10 cellular contexts compared by ENCODE assay signal in genomic region chr19:49567722-49568454, GRCh38.
DNase-seq lines count a peak whose midpoint lies in the region; ATAC-seq and TF ChIP-seq lines count a peak whose summit lies in the region.
"Had no signal": no experiment of that assay in that cellular context is flagged by ENCODE, and none has a peak within 500 bp of the region (broad histone marks: within the 10 kb centered on the region; RNA-seq: fewer than 3 reads in every experiment).

No MANE protein-coding gene starts in this region.

- H3K9me3 Mint-ChIP-seq in activated T-cell treated with anti-CD3 and anti-CD28 coated beads, Interleukin-2, amount 50 U/mL, for 24 hours: no peaks in the 10 kb centered on the region

- H3K4me1 ChIP-seq in KMS-11 (ENCODE audit: low read depth, poor library complexity, severe bottlenecking): peaks cover 91% of the 10 kb centered on the region

- peaks cover 45% of the 10 kb centered on the region for H3K79me2 ChIP-seq in KMS-11 (ENCODE audit: insufficient read depth, low read depth)

- H4K20me1 ChIP-seq in KMS-11 (ENCODE audit: insufficient read depth): no peaks in the 10 kb centered on the region

- H2AFZ ChIP-seq in KMS-11 (ENCODE audit: low read depth): no peak overlapping the region

- H3K27ac ChIP-seq in 22Rv1 (0 out of 2 replicates have a peak overlapping the region, but pooled peaks have one; percentile 12), KMS-11 (peak overlapping the region; percentile 90)
- H3K27ac ChIP-seq: C4-2B, HL-60 had no signal

- H3K36me3 ChIP-seq in KMS-11 (ENCODE audit: insufficient read depth): no peaks in the 10 kb centered on the region

- no peak overlapping the region for H3K4me3 ChIP-seq in KMS-11 (IDR thresholded peaks at IDR 0.05; ENCODE audit: insufficient read depth, low read depth, low read length)
- no peak overlapping the region for H3K4me3 ChIP-seq in foreskin fibroblast (ENCODE audit: low read depth in 1 of 2, low read length in 2 of 2)

- H3K4me1 Mint-ChIP-seq in activated T-cell treated with anti-CD3 and anti-CD28 coated beads, Interleukin-2, amount 50 U/mL, for 24 hours (ENCODE audit: low read depth): peaks cover 66% of the 10 kb centered on the region

- peak overlapping the region; percentile 44 for H3K4me3 Mint-ChIP-seq in activated T-cell treated with anti-CD3 and anti-CD28 coated beads, Interleukin-2, amount 50 U/mL, for 24 hours

- no peak for TF ChIP-seq POLR2A in erythroblast (IDR thresholded peaks at IDR 0.05; ENCODE audit: low read length)

- H3K27me3 Mint-ChIP-seq in activated T-cell treated with anti-CD3 and anti-CD28 coated beads, Interleukin-2, amount 50 U/mL, for 24 hours: no peaks in the 10 kb centered on the region

- peak overlapping the region; percentile 45 for H3K9ac ChIP-seq in KMS-11

- no peaks in the 10 kb centered on the region for H3K27me3 ChIP-seq in KMS-11 (ENCODE audit: insufficient read depth, low read depth)

- DNase-seq in activated T-cell treated with anti-CD3 and anti-CD28 coated beads, Interleukin-2, amount 50 U/mL, for 24 hours: peak; percentile 53
- DNase-seq in foreskin fibroblast (peak; percentile 41 to 76), erythroblast (lab: John Stamatoyannopoulos, UW) (no peak), pons (ENCODE audit: low spot score) (no peak), NCI-H2081 (lab: John Stamatoyannopoulos, UW) (no peak)

- H3K36me3 Mint-ChIP-seq in activated T-cell treated with anti-CD3 and anti-CD28 coated beads, Interleukin-2, amount 50 U/mL, for 24 hours (ENCODE audit: low read depth): peaks cover 27% of the 10 kb centered on the region

- H3K27ac Mint-ChIP-seq in activated T-cell treated with anti-CD3 and anti-CD28 coated beads, Interleukin-2, amount 50 U/mL, for 24 hours: peak overlapping the region; percentile 91

- no peak for ATAC-seq in GM19463 (IDR thresholded peaks at IDR 0.05; ENCODE audit: unreplicated experiment)

- TF ChIP-seq CTCF in 22Rv1 (IDR thresholded peaks at IDR 0.05) (no peak), KMS-11 (conservative IDR thresholded peaks at IDR 0.05; ENCODE audit: low read depth, low read length) (no peak), foreskin fibroblast (IDR thresholded peaks at IDR 0.05; ENCODE audit: low read depth, low read length) (no peak)

- H3K4me2 ChIP-seq in KMS-11: peak overlapping the region; percentile 74

Comparison
In these comparisons a context has a peak if more than half of its experiments do, and no peak if none do; other contexts are left out.
1. DNase-seq: peak in activated T-cell treated with anti-CD3 and anti-CD28 coated beads, Interleukin-2, amount 50 U/mL, for 24 hours (single experiment) and foreskin fibroblast (2 of 2); none in erythroblast (0 of 2), pons (single experiment) and NCI-H2081 (0 of 2).